8 cellular contexts compared by ENCODE assay signal in genomic region chr10:73096041-73096451, GRCh38. TPM values are rescaled to one million over a fixed set of nuclear protein-coding genes. Genes with fewer than 3 reads are reported as not detected.
DNase-seq lines count a peak whose midpoint lies in the region; ATAC-seq, FAIRE-seq and TF ChIP-seq lines count a peak whose summit lies in the region.

No MANE protein-coding gene starts in this region.

- no peaks in the 10 kb centered on the region for H3K27me3 ChIP-seq in CD4-positive, CD25-positive, alpha-beta regulatory T cell (ENCODE audit: control insufficient read depth, insufficient read depth, low read length)
- no peaks in the 10 kb centered on the region for H3K27me3 ChIP-seq in HUES48 (ENCODE audit: control insufficient read depth, insufficient read depth, low read length)
- no peaks in the 10 kb centered on the region for H3K27me3 ChIP-seq in heart right ventricle
- no peaks in the 10 kb centered on the region for H3K27me3 ChIP-seq in prostate gland (replicated peaks; ENCODE audit: insufficient read depth)

- peak; percentile 33 for TF ChIP-seq POLR2A in prostate gland (IDR thresholded peaks at IDR 0.05)

- TF ChIP-seq CTCF in heart right ventricle (IDR thresholded peaks at IDR 0.05) (no peak), prostate gland (IDR thresholded peaks at IDR 0.05) (no peak)

- H3K27ac Mint-ChIP-seq in CD4-positive, CD25-positive, alpha-beta regulatory T cell = peak overlapping the region; percentile 89 to 97 (median 97)

- FAIRE-seq in urothelium cell line (lab: Jason Lieb, UNC) = no peak

- peaks cover 26 to 46% (median 37%) of the 10 kb centered on the region in 4 donors for H3K4me1 Mint-ChIP-seq in CD4-positive, CD25-positive, alpha-beta regulatory T cell

- H3K9ac ChIP-seq in HUES48 (ENCODE audit: low read depth, low read length) = peak overlapping the region; percentile 77

- intact Hi-C loops in heart right ventricle (cut with DNase I) (loop anchor here in 9 of 10 donors (1.0 to 10.0 kb wide), 6 partner anchors 15 to 69 kb away; partner anchors contain the start of genes NUDT13 (in 2 of the 9), ECD (in 1 of the 9) and FAM149B1 (in 1 of the 9)), prostate gland (cut with DNase I) (loop anchor here (5.0 kb wide), 2 partner anchors 71 to 151 kb away; partner anchors contain the start of genes DNAJC9, ECD and FAM149B1)

- peak; percentile 51 to 84 (median 66) for DNase-seq in CD4-positive, CD25-positive, alpha-beta regulatory T cell
- DNase-seq in SW 1271 (lab: John Stamatoyannopoulos, UW) = peak; percentile 17 to 58
- DNase-seq in activated naive CD8-positive, alpha-beta T cell treated with anti-CD3 and anti-CD28 coated beads, Interleukin-2, amount 50 U/mL, for 16 hours (ENCODE audit: low read depth, low spot score) = peak; percentile 38
- DNase-seq in heart right ventricle = peak; percentile 54 to 70
- DNase-seq in prostate gland (ENCODE audit: low spot score) = peak; percentile 73
- DNase-seq in urothelium cell line (ENCODE audit: low spot score) = peak; percentile 56

- peak overlapping the region; percentile 90 to 99 (median 95) for H3K4me3 Mint-ChIP-seq in CD4-positive, CD25-positive, alpha-beta regulatory T cell

- peak; percentile 42 to 44 for ATAC-seq in CD4-positive, CD25-positive, alpha-beta regulatory T cell (ENCODE audit: low read depth in 2 of 2)
- ATAC-seq in GM19438 (IDR thresholded peaks at IDR 0.05; ENCODE audit: low read depth, unreplicated experiment) (peak; percentile 39), heart right ventricle (peak; percentile 47 to 74 (median 64))

- H3K27ac ChIP-seq in CD4-positive, CD25-positive, alpha-beta regulatory T cell (ENCODE audit: insufficient read depth, low read length, poor library complexity, severe bottlenecking) = peak overlapping the region; percentile 95
- H3K27ac ChIP-seq in HUES48 (ENCODE audit: low read depth, low read length) = peak overlapping the region; percentile 79
- H3K27ac ChIP-seq in heart right ventricle = peak overlapping the region; percentile 94 to 99 (median 96)
- H3K27ac ChIP-seq in prostate gland = peak overlapping the region; percentile 93 to 96

- H3K27me3 Mint-ChIP-seq in CD4-positive, CD25-positive, alpha-beta regulatory T cell = no peaks in the 10 kb centered on the region

- H3K4me3 ChIP-seq in CD4-positive, CD25-positive, alpha-beta regulatory T cell (ENCODE audit: low read depth, low read length) = peak overlapping the region; percentile 84
- peak overlapping the region; percentile 90 for H3K4me3 ChIP-seq in HUES48 (ENCODE audit: low read depth, low read length)
- H3K4me3 ChIP-seq in heart right ventricle = peak overlapping the region; percentile 76 to 92 (median 85)
- H3K4me3 ChIP-seq in prostate gland = peak overlapping the region; percentile 58 to 68

- H3K36me3 ChIP-seq in CD4-positive, CD25-positive, alpha-beta regulatory T cell (ENCODE audit: control insufficient read depth, insufficient read depth, low read length) = peaks cover 2% of the 10 kb centered on the region
- H3K36me3 ChIP-seq in HUES48 (ENCODE audit: control insufficient read depth, insufficient read depth, low read length) (no peaks in the 10 kb centered on the region), heart right ventricle (peaks cover 0 to 19% (median 0%) of the 10 kb centered on the region in 9 donors), prostate gland (no peaks in the 10 kb centered on the region)

- H3K9me3 Mint-ChIP-seq in CD4-positive, CD25-positive, alpha-beta regulatory T cell = no peaks in the 10 kb centered on the region

- no peaks in the 10 kb centered on the region for H3K9me3 ChIP-seq in CD4-positive, CD25-positive, alpha-beta regulatory T cell (ENCODE audit: control insufficient read depth in 2 of 2, low read length in 2 of 2)
- H3K9me3 ChIP-seq in HUES48 (ENCODE audit: control insufficient read depth, insufficient read depth, low read length) = no peaks in the 10 kb centered on the region
- no peaks in the 10 kb centered on the region for H3K9me3 ChIP-seq in heart right ventricle
- H3K9me3 ChIP-seq in prostate gland = no peaks in the 10 kb centered on the region

- WGBS in heart right ventricle, 2 donors = 0% methylated on average over 29 of the region's 29 CpGs
- under 1% methylated on average over 29 of the region's 29 CpGs for WGBS in prostate gland

- H3K36me3 Mint-ChIP-seq in CD4-positive, CD25-positive, alpha-beta regulatory T cell = peaks cover 6% of the 10 kb centered on the region

- peaks cover 22% of the 10 kb centered on the region for H3K4me1 ChIP-seq in CD4-positive, CD25-positive, alpha-beta regulatory T cell (ENCODE audit: control insufficient read depth, insufficient read depth, low read length, poor library complexity, severe bottlenecking)
- H3K4me1 ChIP-seq in HUES48 (ENCODE audit: control insufficient read depth, insufficient read depth, low read length) = peaks cover 18% of the 10 kb centered on the region
- H3K4me1 ChIP-seq in heart right ventricle = peaks cover 0 to 58% (median 39%) of the 10 kb centered on the region in 9 donors
- H3K4me1 ChIP-seq in prostate gland (replicated peaks) = no peaks in the 10 kb centered on the region

RNA-seq across cellular contexts. Expression of gene P4HA1, which starts 0.6 kb away (rescaled TPM):
- total RNA-seq in CD4-positive, CD25-positive, alpha-beta regulatory T cell = 16.7 TPM
- 10 to 100 TPM; 17.9 to 27.2 (median 19.7) TPM for polyA plus RNA-seq in CD4-positive, CD25-positive, alpha-beta regulatory T cell
- 10 to 100 TPM; 44.4 to 67.3 (median 51.5) TPM for total RNA-seq in heart right ventricle
- polyA plus RNA-seq in heart right ventricle = 10 to 100 TPM; 17.3 to 20.8 TPM
- 10 to 100 TPM; 16.2 to 26.8 TPM for total RNA-seq in prostate gland

RNA-seq across cellular contexts. Expression of gene NUDT13, which starts 14.2 kb away (rescaled TPM):
- 1.8 TPM for total RNA-seq in CD4-positive, CD25-positive, alpha-beta regulatory T cell
- under 1 TPM; 0.49 to 0.79 (median 0.70) TPM for polyA plus RNA-seq in CD4-positive, CD25-positive, alpha-beta regulatory T cell
- total RNA-seq in heart right ventricle = 1 to 10 TPM; 1.8 to 5.2 (median 4.0) TPM
- 10 to 100 TPM in 1 of 2 donors, 1 to 10 TPM in 1; 1.4 to 11.0 TPM for polyA plus RNA-seq in heart right ventricle
- total RNA-seq in prostate gland = 1 to 10 TPM in 1 of 2 donors, under 1 TPM in 1; 0.97 to 1.6 TPM

Comparison
In these comparisons a context has a peak if more than half of its experiments do, and no peak if none do; other contexts are left out.
1. Peak in every context shown above with its lines: DNase-seq, ATAC-seq, H3K4me3 ChIP-seq and H3K27ac ChIP-seq.